Comparison of ENCODE assay signal across 18 cellular contexts in genomic region chr10:90424730-90425129, GRCh38.
DNase-seq lines count a peak whose midpoint lies in the region; ATAC-seq, FAIRE-seq and TF ChIP-seq lines count a peak whose summit lies in the region.
"Had no signal": no experiment of that assay in that cellular context is flagged by ENCODE, and none has a peak within 500 bp of the region (broad histone marks: within the 10 kb centered on the region; RNA-seq: fewer than 3 reads in every experiment).

No MANE protein-coding gene starts in this region.

- FAIRE-seq in endothelial cell of umbilical vein (lab: Jason Lieb, UNC) = no peak
- FAIRE-seq: GM12891, H1 had no signal

- dilution Hi-C loops in endothelial cell of umbilical vein (cut with MboI; ENCODE audit: extremely low pct_ligation_motif_present, low sequenced_read_pairs) = no loop called here

- TF ChIP-seq CTCF in PC-3 (conservative IDR thresholded peaks at IDR 0.05; ENCODE audit: low read depth, low read length) (no peak), endothelial cell of umbilical vein (IDR thresholded peaks at IDR 0.05; ENCODE audit: extremely low read depth in 1 of 2, insufficient read depth in 1 of 2, low read depth in 1 of 2, low read length in 2 of 2) (no peak)

- no peak overlapping the region for H3K9ac ChIP-seq in PC-3 (ENCODE audit: low read length)
- H3K9ac ChIP-seq in endothelial cell of umbilical vein (replicated peaks; ENCODE audit: extremely low read depth, insufficient read depth, low read length) = no peak overlapping the region

- H2AFZ ChIP-seq in PC-3 (ENCODE audit: low read length) (no peak overlapping the region), endothelial cell of umbilical vein (ENCODE audit: low read depth, low read length) (no peak overlapping the region)

- no peaks in the 10 kb centered on the region for H3K9me2 ChIP-seq in PC-3 (replicated peaks; ENCODE audit: low read length)

- H3K9me3 ChIP-seq in PC-3 (ENCODE audit: low read length) (no peaks in the 10 kb centered on the region), endothelial cell of umbilical vein (replicated peaks; ENCODE audit: control insufficient read depth, insufficient read depth, low read length) (no peaks in the 10 kb centered on the region)
- H3K9me3 ChIP-seq: BE2C had no signal

- H3K4me3 ChIP-seq in PC-3 (ENCODE audit: low read length) = no peak overlapping the region
- no peak overlapping the region for H3K4me3 ChIP-seq in endothelial cell of umbilical vein (replicated peaks in 1 of 3; ENCODE audit: insufficient read depth in 1 of 3, low read depth in 1 of 3, low read length in 3 of 3)

- H4K20me1 ChIP-seq in PC-3 (ENCODE audit: low read length) = no peaks in the 10 kb centered on the region
- H4K20me1 ChIP-seq in endothelial cell of umbilical vein (replicated peaks; ENCODE audit: control insufficient read depth, extremely low read depth, insufficient read depth, low read length) = no peaks in the 10 kb centered on the region

- CTCF ChIA-PET in PC-3 (lab: Charles Lee) = no interaction called here
- CTCF ChIA-PET in endothelial cell of umbilical vein (lab: Charles Lee) = interaction anchor here (1.4 kb wide), 1 partner anchor 13 kb away, joined by 3 read pairs; no protein-coding TSS in a partner anchor

- no peaks in the 10 kb centered on the region for H3K9me1 ChIP-seq in endothelial cell of umbilical vein (replicated peaks; ENCODE audit: control insufficient read depth, extremely low read depth, insufficient read depth, low read length)

- TF ChIP-seq POLR2A in endothelial cell of umbilical vein (IDR thresholded peaks at IDR 0.05; ENCODE audit: low read depth, low read length) = no peak

- H3K4me1 ChIP-seq in PC-3 (ENCODE audit: insufficient read depth, low read length) (peaks cover 9% of the 10 kb centered on the region), endothelial cell of umbilical vein (ENCODE audit: control insufficient read depth, extremely low read depth, insufficient read depth, low read length) (peaks cover 7% of the 10 kb centered on the region)
- H3K4me1 ChIP-seq: BE2C had no signal

- DNase-seq in HCEC 1CT = peak; percentile 74
- DNase-seq in PC-3 = peak; percentile 59
- peak; percentile 15 for DNase-seq in endothelial cell of umbilical vein (ENCODE audit: low read depth, low spot score)
- DNase-seq in activated CD4-positive, alpha-beta T cell treated with anti-CD3 and anti-CD28 coated beads for 1 hour = no peak
- DNase-seq in GF-D8 (lab: John Stamatoyannopoulos, UW) = no peak
- DNase-seq: BE2C; CD4-positive, alpha-beta T cell; GDM1; Kasumi-1; NCI-H1436; NCI-H2029 treated with DMSO at 0.1 percent for 48 hours; NCI-H2171 treated with DMSO at 0.1 percent for 48 hours; NCI-H510A; NCI-H774 had no signal

- H3K27me3 ChIP-seq in PC-3 (ENCODE audit: low read length) = no peaks in the 10 kb centered on the region
- no peaks in the 10 kb centered on the region for H3K27me3 ChIP-seq in endothelial cell of umbilical vein (ENCODE audit: control insufficient read depth in 2 of 2, insufficient read depth in 2 of 2, low read length in 2 of 2)
- H3K27me3 ChIP-seq: BE2C had no signal

- BruUV-seq in PC-3 (replicated peaks; lab: Mats Ljungman, UMichigan) (no TSS peak), endothelial cell of umbilical vein (replicated peaks; lab: Mats Ljungman, UMichigan) (no TSS peak)

- no peak overlapping the region for H3K27ac ChIP-seq in PC-3 (ENCODE audit: low read length)
- no peak overlapping the region for H3K27ac ChIP-seq in endothelial cell of umbilical vein (ENCODE audit: insufficient read depth, low read depth, low read length)

- no peaks in the 10 kb centered on the region for H3F3A ChIP-seq in PC-3 (ENCODE audit: low read length, unreplicated experiment)

- intact Hi-C loops in PC-3 (cut with micrococcal nuclease) (no loop called here), endothelial cell of umbilical vein (cut with micrococcal nuclease) (no loop called here)

- ATAC-seq in PC-3 = peak; percentile 76
- no peak for ATAC-seq in GM21360 (IDR thresholded peaks at IDR 0.05; ENCODE audit: unreplicated experiment)
- no peak for ATAC-seq in SK-N-SH treated with all-trans-retinoic acid at 6 μM for 48 hours

- no peak overlapping the region for H3K4me2 ChIP-seq in PC-3 (ENCODE audit: low read length)
- peak overlapping the region; percentile 24 for H3K4me2 ChIP-seq in endothelial cell of umbilical vein (ENCODE audit: insufficient read depth, low read length)

- POLR2A ChIA-PET in PC-3 (lab: Charles Lee; ENCODE audit: unreplicated experiment) (no interaction called here), endothelial cell of umbilical vein (lab: Charles Lee) (no interaction called here)

- no peaks in the 10 kb centered on the region for H3K79me2 ChIP-seq in PC-3 (ENCODE audit: low read length)
- no peaks in the 10 kb centered on the region for H3K79me2 ChIP-seq in endothelial cell of umbilical vein (ENCODE audit: control insufficient read depth, insufficient read depth, low read length)

- H3K36me3 ChIP-seq in PC-3 (ENCODE audit: low read depth, low read length) (no peaks in the 10 kb centered on the region), endothelial cell of umbilical vein (ENCODE audit: control insufficient read depth in 2 of 2, extremely low read depth in 1 of 2, insufficient read depth in 2 of 2, low read length in 2 of 2) (no peaks in the 10 kb centered on the region)
- H3K36me3 ChIP-seq: BE2C had no signal

TF ChIP-seq in endothelial cell of umbilical vein, 7 proteins besides CTCF, POLR2A, EP300 and RAD21:
- no peak for TF ChIP-seq POLR2AphosphoS5 (IDR thresholded peaks at IDR 0.05; ENCODE audit: insufficient read depth, low read depth, low read length)
- TF ChIP-seq GATA2 (IDR thresholded peaks at IDR 0.05; ENCODE audit: insufficient read depth, insufficient read length, low read depth, low read length) = peak; percentile 16
- TF ChIP-seq EZH2 (IDR thresholded peaks at IDR 0.05; ENCODE audit: borderline replicate concordance, low read depth, low read length, severe bottlenecking) = no peak
- no peak for TF ChIP-seq MAX (IDR thresholded peaks at IDR 0.05; ENCODE audit: insufficient read depth, insufficient read length)
- peak; percentile 51 for TF ChIP-seq FOS (IDR thresholded peaks at IDR 0.05; ENCODE audit: borderline replicate concordance, insufficient read depth, low read length)
- TF ChIP-seq MYC (IDR thresholded peaks at IDR 0.05; ENCODE audit: low read depth, low read length) = no peak
- TF ChIP-seq JUN (IDR thresholded peaks at IDR 0.05; ENCODE audit: borderline replicate concordance, insufficient read depth, insufficient read length, low read depth) = no peak

TF ChIP-seq in SK-N-SH treated with all-trans-retinoic acid at 6 μM for 48 hours, 23 proteins besides CTCF, POLR2A, EP300 and RAD21:
- TF ChIP-seq ZNF70 (CRISPR knock-in tag; IDR thresholded peaks at IDR 0.05) = no peak

Comparison
In these comparisons a context has a peak if more than half of its experiments do, and no peak if none do; other contexts are left out.
1. DNase-seq: peak in HCEC 1CT (single experiment), PC-3 (single experiment) and endothelial cell of umbilical vein (single experiment); none in activated CD4-positive, alpha-beta T cell treated with anti-CD3 and anti-CD28 coated beads for 1 hour (single experiment) and GF-D8 (single experiment).